ENCODE assay signal across 16 cellular contexts in the genomic region with DNA sequence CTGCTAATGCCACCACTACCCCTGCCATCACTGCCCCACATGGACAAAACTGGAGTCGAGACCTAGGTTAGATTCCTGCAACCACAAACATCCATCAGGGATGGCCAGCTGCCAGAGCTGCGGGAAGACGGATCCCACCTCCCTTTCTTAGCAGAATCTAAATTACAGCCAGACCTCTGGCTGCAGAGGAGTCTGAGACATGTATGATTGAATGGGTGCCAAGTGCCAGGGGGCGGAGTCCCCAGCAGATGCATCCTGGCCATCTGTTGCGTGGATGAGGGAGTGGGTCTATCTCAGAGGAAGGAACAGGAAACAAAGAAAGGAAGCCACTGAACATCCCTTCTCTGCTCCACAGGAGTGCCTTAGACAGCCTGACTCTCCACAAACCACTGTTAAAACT. TPM values are rescaled to one million over a fixed set of nuclear protein-coding genes. Genes with fewer than 3 reads are reported as not detected.
DNase-seq lines count a peak whose midpoint lies in the region; ATAC-seq and TF ChIP-seq lines count a peak whose summit lies in the region.
"Had no signal": no experiment of that assay in that cellular context is flagged by ENCODE, and none has a peak within 500 bp of the region (broad histone marks: within the 10 kb centered on the region; RNA-seq: fewer than 3 reads in every experiment).

No MANE protein-coding gene starts in this region.

- H3K27me3 ChIP-seq in BLaER1 treated with 17β-estradiol and CSF1 and Interleukin-3, amounts not matched to agents 10 nM and 100 nM = no peaks in the 10 kb centered on the region
- H3K27me3 ChIP-seq in right cardiac atrium (ENCODE audit: control insufficient read depth, insufficient read depth) = no peaks in the 10 kb centered on the region
- no peaks in the 10 kb centered on the region for H3K27me3 ChIP-seq in sigmoid colon
- H3K27me3 ChIP-seq: upper lobe of left lung had no signal

- H3K9me3 Mint-ChIP-seq in activated T-cell treated with anti-CD3 and anti-CD28 coated beads, Interleukin-2, amount 50 U/mL, for 72 hours = no peaks in the 10 kb centered on the region
- no peaks in the 10 kb centered on the region for H3K9me3 Mint-ChIP-seq in activated T-cell treated with anti-CD3 and anti-CD28 coated beads, Interleukin-2, amount 50 U/mL, for 24 hours
- H3K9me3 Mint-ChIP-seq: endodermal cell had no signal

- no peak for TF ChIP-seq CTCF in sigmoid colon (IDR thresholded peaks at IDR 0.05)

- TF ChIP-seq EP300 in sigmoid colon (IDR thresholded peaks at IDR 0.05) = no peak

- H3K36me3 ChIP-seq in BLaER1 treated with 17β-estradiol and CSF1 and Interleukin-3, amounts not matched to agents 10 nM and 100 nM = peaks cover 0 to 32% (median 16%) of the 10 kb centered on the region in 11 experiments; a peak in 12 of 22 replicates
- H3K36me3 ChIP-seq in sigmoid colon = peaks cover 0 to 18% (median 0%) of the 10 kb centered on the region in 4 donors
- H3K36me3 ChIP-seq: prostate gland had no signal

- peak; percentile 46 to 47 for ATAC-seq in right cardiac atrium
- no peak for ATAC-seq in activated T-cell treated with anti-CD3 and anti-CD28 coated beads, Interleukin-2, amount 50 U/mL, for 72 hours (replicated peaks in 1 of 2)

- no peaks in the 10 kb centered on the region for H3K27me3 Mint-ChIP-seq in activated T-cell treated with anti-CD3 and anti-CD28 coated beads, Interleukin-2, amount 50 U/mL, for 72 hours (ENCODE audit: low read depth)
- no peaks in the 10 kb centered on the region for H3K27me3 Mint-ChIP-seq in activated T-cell treated with anti-CD3 and anti-CD28 coated beads, Interleukin-2, amount 50 U/mL, for 24 hours
- H3K27me3 Mint-ChIP-seq: activated naive CD8-positive, alpha-beta T cell had no signal

- TF ChIP-seq POLR2A in GM19193 (IDR thresholded peaks at IDR 0.05; ENCODE audit: extremely low read depth, insufficient read depth, insufficient read length) (peak; percentile 7), sigmoid colon (IDR thresholded peaks at IDR 0.05) (no peak)

- H3K4me2 ChIP-seq in BLaER1 treated with 17β-estradiol and CSF1 and Interleukin-3, amounts not matched to agents 10 nM and 100 nM = peak overlapping the region; percentile 16 to 89 (median 77)

- peak; percentile 75 for DNase-seq in RPMI7951 (ENCODE audit: low read depth)
- DNase-seq in right cardiac atrium = peak in 1 of 3 donors; percentile 65
- DNase-seq in sigmoid colon = no peak
- no peak for DNase-seq in NCI-H2107 treated with DMSO at 0.1 percent for 48 hours (lab: John Stamatoyannopoulos, UW; ENCODE audit: unreplicated experiment)
- DNase-seq in activated T-cell treated with anti-CD3 and anti-CD28 coated beads, Interleukin-2, amount 50 U/mL, for 72 hours = no peak
- no peak for DNase-seq in activated T-cell treated with anti-CD3 and anti-CD28 coated beads, Interleukin-2, amount 50 U/mL, for 24 hours
- DNase-seq: activated CD4-positive, CD25-positive, alpha-beta regulatory T cell; central memory CD4-positive, alpha-beta T cell; endodermal cell; GF-D8; NCI-H2029; upper lobe of left lung had no signal

- H3K9ac ChIP-seq in BLaER1 treated with 17β-estradiol and CSF1 and Interleukin-3, amounts not matched to agents 10 nM and 100 nM = peak overlapping the region in 4 of 11 experiments; percentile 23 to 59 (median 42); a peak in 6 of 22 replicates

- H3K4me1 ChIP-seq in BLaER1 treated with 17β-estradiol and CSF1 and Interleukin-3, amounts not matched to agents 10 nM and 100 nM = peaks cover 18 to 48% (median 37%) of the 10 kb centered on the region in 10 experiments; a peak in 19 of 20 replicates
- H3K4me1 ChIP-seq in right cardiac atrium (ENCODE audit: control insufficient read depth, insufficient read depth, low read length) (no peaks in the 10 kb centered on the region), sigmoid colon (no peaks in the 10 kb centered on the region)
- H3K4me1 ChIP-seq: prostate gland had no signal

- H3K4me1 Mint-ChIP-seq in activated T-cell treated with anti-CD3 and anti-CD28 coated beads, Interleukin-2, amount 50 U/mL, for 72 hours (ENCODE audit: low read depth) = no peaks in the 10 kb centered on the region
- no peaks in the 10 kb centered on the region for H3K4me1 Mint-ChIP-seq in activated T-cell treated with anti-CD3 and anti-CD28 coated beads, Interleukin-2, amount 50 U/mL, for 24 hours (ENCODE audit: low read depth)
- H3K4me1 Mint-ChIP-seq: endodermal cell had no signal

- 42% methylated on average over 5 of the region's 5 CpGs for WGBS in right cardiac atrium
- 60 to 74% methylated on average over 5 of the region's 5 CpGs for WGBS in sigmoid colon, 2 donors

- H3K27ac Mint-ChIP-seq in activated T-cell treated with anti-CD3 and anti-CD28 coated beads, Interleukin-2, amount 50 U/mL, for 72 hours = no peak overlapping the region
- H3K27ac Mint-ChIP-seq in activated T-cell treated with anti-CD3 and anti-CD28 coated beads, Interleukin-2, amount 50 U/mL, for 24 hours = no peak overlapping the region
- H3K27ac Mint-ChIP-seq: activated naive CD8-positive, alpha-beta T cell; endodermal cell had no signal

- H3K4me3 Mint-ChIP-seq in activated T-cell treated with anti-CD3 and anti-CD28 coated beads, Interleukin-2, amount 50 U/mL, for 72 hours = no peak overlapping the region
- H3K4me3 Mint-ChIP-seq in activated T-cell treated with anti-CD3 and anti-CD28 coated beads, Interleukin-2, amount 50 U/mL, for 24 hours = no peak overlapping the region
- H3K4me3 Mint-ChIP-seq: activated naive CD8-positive, alpha-beta T cell; endodermal cell had no signal

- intact Hi-C loops in right cardiac atrium (cut with DNase I) (no loop called here), sigmoid colon (cut with DNase I) (no loop called here)

- peak overlapping the region in 6 of 11 experiments; percentile 51 to 77 (median 56); a peak in 12 of 22 replicates for H3K27ac ChIP-seq in BLaER1 treated with 17β-estradiol and CSF1 and Interleukin-3, amounts not matched to agents 10 nM and 100 nM
- H3K27ac ChIP-seq in right cardiac atrium (ENCODE audit: low read length) (no peak overlapping the region), sigmoid colon (no peak overlapping the region)
- H3K27ac ChIP-seq: prostate gland had no signal

- H3K9me3 ChIP-seq in BLaER1 treated with 17β-estradiol and CSF1 and Interleukin-3, amounts not matched to agents 10 nM and 100 nM (replicated peaks in 1 of 11) = no peaks in the 10 kb centered on the region
- no peaks in the 10 kb centered on the region for H3K9me3 ChIP-seq in right cardiac atrium (ENCODE audit: control insufficient read depth, low read length)
- H3K9me3 ChIP-seq in sigmoid colon = no peaks in the 10 kb centered on the region
- H3K9me3 ChIP-seq: prostate gland, upper lobe of left lung had no signal

- no peaks in the 10 kb centered on the region for H4K20me1 ChIP-seq in BLaER1 treated with 17β-estradiol and CSF1 and Interleukin-3, amounts not matched to agents 10 nM and 100 nM

- H3K4me3 ChIP-seq in BLaER1 treated with 17β-estradiol and CSF1 and Interleukin-3, amounts not matched to agents 10 nM and 100 nM = no peak overlapping the region
- H3K4me3 ChIP-seq in right cardiac atrium (ENCODE audit: low read length) (no peak overlapping the region), sigmoid colon (no peak overlapping the region)
- H3K4me3 ChIP-seq: prostate gland, upper lobe of left lung had no signal

- H3K36me3 Mint-ChIP-seq in activated T-cell treated with anti-CD3 and anti-CD28 coated beads, Interleukin-2, amount 50 U/mL, for 72 hours (ENCODE audit: insufficient read depth in 2 of 2) = no peaks in the 10 kb centered on the region
- peaks cover 44% of the 10 kb centered on the region for H3K36me3 Mint-ChIP-seq in activated T-cell treated with anti-CD3 and anti-CD28 coated beads, Interleukin-2, amount 50 U/mL, for 24 hours (ENCODE audit: low read depth)

RNA-seq across cellular contexts. Expression of a gene that starts 7.1 kb away (rescaled TPM):
- 19.4 and 27.5 TPM in 2 replicates for total RNA-seq in RPMI7951 (2014; rRNA removed; shearing (Covaris generic))
- 10 to 100 TPM in 2 of 4 donors, 1 to 10 TPM in 2; 4.8 to 13.7 (median 9.8) TPM for total RNA-seq in right cardiac atrium
- 4.1 TPM for polyA plus RNA-seq in right cardiac atrium
- 1 to 10 TPM; 2.0 to 5.7 (median 2.9) TPM for total RNA-seq in sigmoid colon
- polyA plus RNA-seq in sigmoid colon = 10 to 100 TPM in 1 of 3 donors, 1 to 10 TPM in 2; 3.9 to 28.8 (median 6.0) TPM
- total RNA-seq in activated T-cell treated with anti-CD3 and anti-CD28 coated beads, Interleukin-2, amount 50 U/mL, for 72 hours = 100 to 1,000 TPM in 1 of 2 donors, 10 to 100 TPM in 1; 80.2 to 139 TPM
- total RNA-seq: endodermal cell had no signal

RNA-seq across cellular contexts. Expression of a gene that starts 33.0 kb away (rescaled TPM):
- total RNA-seq in RPMI7951 (2014; rRNA removed; shearing (Covaris generic)) = 23.9 and 24.8 TPM in 2 replicates
- 10 to 100 TPM in 1 of 4 donors, 1 to 10 TPM in 3; 5.5 to 15.7 (median 7.9) TPM for total RNA-seq in right cardiac atrium
- 5.1 TPM for polyA plus RNA-seq in right cardiac atrium
- 1 to 10 TPM; 1.8 to 8.9 (median 6.0) TPM for total RNA-seq in sigmoid colon
- polyA plus RNA-seq in sigmoid colon = 10 to 100 TPM in 2 of 3 donors, 1 to 10 TPM in 1; 5.4 to 37.0 (median 10.6) TPM
- total RNA-seq in activated T-cell treated with anti-CD3 and anti-CD28 coated beads, Interleukin-2, amount 50 U/mL, for 72 hours = 10 to 100 TPM; 14.7 to 39.3 TPM

Comparison
In these comparisons a context has a peak if more than half of its experiments do, and no peak if none do; other contexts are left out.
1. H3K27ac ChIP-seq: peak in BLaER1 treated with 17β-estradiol and CSF1 and Interleukin-3, amounts not matched to agents 10 nM and 100 nM (6 of 11); none in right cardiac atrium (single experiment) and sigmoid colon (0 of 4).
2. ATAC-seq: peak in right cardiac atrium (2 of 2); none in activated T-cell treated with anti-CD3 and anti-CD28 coated beads, Interleukin-2, amount 50 U/mL, for 72 hours (0 of 2).